Comparison of ENCODE assay signal across 18 cellular contexts in the genomic region with DNA sequence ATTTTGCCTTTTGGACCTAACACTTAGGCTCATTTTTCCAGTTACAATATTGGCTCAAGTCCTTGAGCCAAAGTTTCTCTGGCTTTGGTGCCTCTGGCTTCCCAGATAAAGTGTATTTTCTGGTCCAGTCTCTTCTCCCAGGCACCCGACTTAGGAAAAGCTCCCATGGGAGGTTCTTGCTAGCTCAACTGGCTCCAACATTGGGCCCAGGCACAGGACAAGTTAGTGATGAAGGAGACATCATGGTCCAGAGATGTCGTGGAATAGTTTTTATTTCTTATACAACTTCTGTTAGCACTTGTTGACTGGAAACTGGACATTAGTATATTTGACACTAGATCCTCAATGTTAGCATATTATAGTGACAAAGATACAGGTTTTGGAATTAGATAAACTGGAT.
"Had no signal": no experiment of that assay in that cellular context is flagged by ENCODE, and none has a peak within 500 bp of the region (broad histone marks: within the 10 kb centered on the region; RNA-seq: fewer than 3 reads in every experiment).

No MANE protein-coding gene starts in this region.

- DNase-seq: effector memory CD4-positive, alpha-beta T cell; esophagus squamous epithelium; foreskin fibroblast; glutamatergic neuron; islet precursor cell; left lung; mesendoderm; naive thymus-derived CD4-positive, alpha-beta T cell; psoas muscle; retina; small intestine; stimulated activated CD4-positive, alpha-beta T cell treated with anti-CD3 and anti-CD28 coated beads, Interleukin-12 subunit alpha, Interleukin-12 subunit beta, amount 100 ng/mL, for 4 hours; stimulated activated naive CD4-positive, alpha-beta T cell; testis; upper lobe of right lung had no signal

- H3K4me1 ChIP-seq: psoas muscle, testis had no signal

- ATAC-seq: gastroesophageal sphincter; left lung; naive thymus-derived CD4-positive, alpha-beta T cell; psoas muscle; upper lobe of right lung had no signal

- H3K4me3 ChIP-seq: esophagus squamous epithelium, gastroesophageal sphincter, left lung, lung, psoas muscle, testis, upper lobe of right lung had no signal

- H3K27ac ChIP-seq: neutrophil, psoas muscle, upper lobe of right lung had no signal

- H3K9me3 ChIP-seq: esophagus squamous epithelium, gastroesophageal sphincter, left lung, neutrophil, psoas muscle, testis, upper lobe of right lung had no signal

- H3K27me3 ChIP-seq: testis, upper lobe of right lung had no signal

- H3K36me3 ChIP-seq: esophagus squamous epithelium, gastroesophageal sphincter, left lung, neutrophil, upper lobe of right lung had no signal
